In genomic region chr1:155563377-155564066, GRCh38 we compare ENCODE assay signal across 8 cellular contexts. TPM values are rescaled to one million over a fixed set of nuclear protein-coding genes. Genes with fewer than 3 reads are reported as not detected.
A peak's percentile ranks its signal among the peaks of the same experiment; 100 is the strongest.
DNase-seq lines count a peak whose midpoint lies in the region; ATAC-seq and TF ChIP-seq lines count a peak whose summit lies in the region.
"Not testable (repeated sequence)": the region's sequence is repeated elsewhere in the genome, so short reads cannot be mapped to it uniquely, and the experiment has no call there.

No MANE protein-coding gene starts in this region.

- H3K4me1 ChIP-seq in MM.1S (ENCODE audit: low read length) (peaks cover 11% of the 10 kb centered on the region), vagina (peaks cover 36% of the 10 kb centered on the region)
- H3K4me1 ChIP-seq in trophoblast cell (ENCODE audit: control insufficient read depth in 1 of 2, insufficient read depth in 2 of 2, low read length in 2 of 2) = not testable (repeated sequence)

- peak overlapping the region; percentile 78 for H3K14ac ChIP-seq in trophoblast cell (ENCODE audit: low read length)

- H3K4me1 Mint-ChIP-seq in activated naive CD8-positive, alpha-beta T cell (ENCODE audit: low read depth) = peaks cover 41% of the 10 kb centered on the region

- peak overlapping the region; percentile 90 for H2AFZ ChIP-seq in MM.1S (ENCODE audit: low read length)
- H2AFZ ChIP-seq in trophoblast cell (ENCODE audit: insufficient read depth, low read length, poor library complexity) = peak overlapping the region; percentile 39

- H3K18ac ChIP-seq in trophoblast cell (ENCODE audit: low read length) = peak overlapping the region; percentile 80

- not testable (repeated sequence) for H4K20me1 ChIP-seq in MM.1S (ENCODE audit: insufficient read depth, low read length)

- H3K27ac ChIP-seq in MM.1S (ENCODE audit: low read length) = peak overlapping the region; percentile 87; the same call in 1 of the 2 replicates
- peak overlapping the region; percentile 94 for H3K27ac ChIP-seq in RWPE1
- H3K27ac ChIP-seq in epithelial cell of prostate = peak overlapping the region; percentile 92
- H3K27ac ChIP-seq in layer of hippocampus (ENCODE audit: low read depth, low read length) = peak overlapping the region; percentile 100
- peak overlapping the region; percentile 99 for H3K27ac ChIP-seq in trophoblast cell (ENCODE audit: low read depth, low read length)
- H3K27ac ChIP-seq in vagina = peak overlapping the region; percentile 98

- peak overlapping the region; percentile 99 for H3K4me3 Mint-ChIP-seq in activated naive CD8-positive, alpha-beta T cell

- H2AK5ac ChIP-seq in trophoblast cell (ENCODE audit: low read length) = not testable (repeated sequence)

- intact Hi-C loops in vagina (cut with DNase I) = loop anchor here (5.0 kb wide), 1 partner anchor 241 kb away; the partner anchor contains the start of gene RUSC1

- not testable (repeated sequence) for TF ChIP-seq POLR2A in vagina (IDR thresholded peaks at IDR 0.05)

- H3K9me2 ChIP-seq in MM.1S (replicated peaks; ENCODE audit: insufficient read depth, low read length) = not testable (repeated sequence)

- H3K4me2 ChIP-seq in MM.1S (ENCODE audit: low read depth, low read length) (peak overlapping the region; percentile 49; the same call in 1 of the 2 replicates), trophoblast cell (ENCODE audit: low read length) (peak overlapping the region; percentile 82)

- peak overlapping the region; percentile 41 for H3K4ac ChIP-seq in trophoblast cell (ENCODE audit: low read depth, low read length)

- not testable (repeated sequence) for H3K36me3 ChIP-seq in MM.1S (replicated peaks; ENCODE audit: insufficient read depth, low read length); trophoblast cell (ENCODE audit: control insufficient read depth in 1 of 2, insufficient read depth in 2 of 2, low read length in 2 of 2); vagina

- POLR2A ChIA-PET in RWPE1 (lab: Yijun Ruan, JAX; ENCODE audit: low non-redundant PET) = not testable (repeated sequence)

- peak overlapping the region; percentile 96 for H4K91ac ChIP-seq in trophoblast cell (ENCODE audit: low read depth, low read length)

- H3K79me1 ChIP-seq in trophoblast cell (ENCODE audit: low read length) = peaks cover 12% of the 10 kb centered on the region

- H4K12ac ChIP-seq in trophoblast cell (ENCODE audit: low read depth, low read length) = peak overlapping the region; percentile 46

- WGBS in trophoblast cell (ENCODE audit: extremely low coverage, insufficient coverage, insufficient read length) = no CpG with 5 or more reads among the region's 21 CpGs

- not testable (repeated sequence) for H3F3A ChIP-seq in MM.1S (ENCODE audit: insufficient read depth, low read length)

- H3K23ac ChIP-seq in trophoblast cell (ENCODE audit: low read length) = not testable (repeated sequence)

- not testable (repeated sequence) for H3K9me3 Mint-ChIP-seq in activated naive CD8-positive, alpha-beta T cell (ENCODE audit: low read depth)

- H3K36me3 Mint-ChIP-seq in activated naive CD8-positive, alpha-beta T cell = not testable (repeated sequence)

- peak overlapping the region; percentile 99 for H2BK5ac ChIP-seq in trophoblast cell (ENCODE audit: low read depth, low read length, poor library complexity)

- H4K8ac ChIP-seq in trophoblast cell (ENCODE audit: low read depth, low read length) = peak overlapping the region; percentile 92

- DNase-seq in MM.1S (peak; percentile 26), trophoblast cell (peak in 1 of 2 donors; percentile 39)
- not testable (repeated sequence) for DNase-seq in RWPE1 (ENCODE audit: low spot score); epithelial cell of prostate (ENCODE audit: low read depth, low spot score); vagina (ENCODE audit: extremely low spot score in 2 of 2)

- H3K27me3 ChIP-seq in MM.1S (replicated peaks; ENCODE audit: insufficient read depth, low read length); layer of hippocampus (ENCODE audit: control insufficient read depth, insufficient read depth, low read length); trophoblast cell (ENCODE audit: insufficient read depth, low read length); vagina: not testable (repeated sequence)

- peak overlapping the region; percentile 99 for H3K27ac Mint-ChIP-seq in activated naive CD8-positive, alpha-beta T cell

- H3K27me3 Mint-ChIP-seq in activated naive CD8-positive, alpha-beta T cell = not testable (repeated sequence)

- not testable (repeated sequence) for H3K9me3 ChIP-seq in MM.1S (replicated peaks; ENCODE audit: insufficient read depth, low read length); trophoblast cell (ENCODE audit: insufficient read depth, low read depth, low read length); vagina

- H3K4me3 ChIP-seq in MM.1S (ENCODE audit: low read length) = peak overlapping the region; percentile 85
- peak overlapping the region; percentile 90 for H3K4me3 ChIP-seq in trophoblast cell (ENCODE audit: low read depth, low read length)
- peak overlapping the region; percentile 81 to 96 for H3K4me3 ChIP-seq in vagina

- H2BK12ac ChIP-seq in trophoblast cell (ENCODE audit: low read length) = not testable (repeated sequence)

- H2BK120ac ChIP-seq in trophoblast cell (ENCODE audit: insufficient read depth, low read length, poor library complexity) = not testable (repeated sequence)

- H3K79me2 ChIP-seq in MM.1S (ENCODE audit: low read length) = peaks cover 88% of the 10 kb centered on the region
- H3K79me2 ChIP-seq in trophoblast cell (ENCODE audit: control insufficient read depth, insufficient read depth, low read length, poor library complexity) = peaks cover 25% of the 10 kb centered on the region

- CTCF ChIA-PET in RWPE1 (lab: Yijun Ruan, JAX) = interaction anchor here (0.7 kb wide), 1 partner anchor 123 kb away, joined by 3 read pairs; no protein-coding TSS in a partner anchor

- peak overlapping the region; percentile 95 for H3K9ac ChIP-seq in MM.1S (ENCODE audit: low read length)
- peak overlapping the region; percentile 81 for H3K9ac ChIP-seq in trophoblast cell (ENCODE audit: low read length)

- ATAC-seq in GM18858 (IDR thresholded peaks at IDR 0.05; ENCODE audit: unreplicated experiment) = peak; percentile 8

- not testable (repeated sequence) for TF ChIP-seq CTCF in MM.1S (IDR thresholded peaks at IDR 0.05; ENCODE audit: low read length); RWPE1 (conservative IDR thresholded peaks at IDR 0.05; ENCODE audit: low read depth); vagina (IDR thresholded peaks at IDR 0.05)

RNA-seq across cellular contexts. Expression of gene ASH1L, which starts 0.9 kb away (rescaled TPM):
- 9.8 TPM in 2 replicates for polyA plus RNA-seq in trophoblast cell (2013)
- total RNA-seq in vagina = 74.9 TPM

RNA-seq across cellular contexts. Expression of gene MSTO1, which starts 46.5 kb away (rescaled TPM):
- 24.7 and 27.1 TPM in 2 replicates for polyA plus RNA-seq in trophoblast cell (2013)
- 38.1 TPM for total RNA-seq in vagina
